In the genomic region with DNA sequence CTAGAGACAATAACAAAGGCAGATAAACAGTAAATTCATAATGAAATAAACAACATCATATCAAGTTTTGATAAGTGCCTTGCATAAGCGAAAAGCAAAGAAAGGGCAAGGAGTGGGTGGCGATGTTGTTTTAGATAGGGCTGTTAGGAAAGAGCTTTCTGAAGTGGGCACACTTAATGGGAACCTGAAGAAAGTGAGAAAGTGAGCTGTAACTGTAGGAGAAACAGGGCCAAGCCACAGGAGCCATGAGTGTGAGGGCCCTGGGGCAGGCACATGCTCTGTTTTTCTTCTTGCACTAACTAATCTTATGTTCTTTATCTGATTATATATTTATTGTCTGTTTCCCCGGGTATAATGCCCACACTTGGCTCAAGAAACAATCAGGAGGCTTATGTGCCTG, we compare ENCODE assay signal across 1 cellular context.
TF ChIP-seq lines count a peak whose summit lies in the region.

No MANE protein-coding gene starts in this region.

TF ChIP-seq in IMR-90, 13 proteins besides CTCF, POLR2A, EP300 and RAD21:
- TF ChIP-seq BHLHE40 (IDR thresholded peaks at IDR 0.05; ENCODE audit: low read depth, low read length) (no peak), MAZ (IDR thresholded peaks at IDR 0.05; ENCODE audit: borderline replicate concordance, low read depth, low read length) (no peak), MAFK (IDR thresholded peaks at IDR 0.05; ENCODE audit: low read depth, low read length) (no peak), CHD1 (IDR thresholded peaks at IDR 0.05; ENCODE audit: low read depth, low read length) (no peak)
- TF ChIP-seq, protein P1, sequence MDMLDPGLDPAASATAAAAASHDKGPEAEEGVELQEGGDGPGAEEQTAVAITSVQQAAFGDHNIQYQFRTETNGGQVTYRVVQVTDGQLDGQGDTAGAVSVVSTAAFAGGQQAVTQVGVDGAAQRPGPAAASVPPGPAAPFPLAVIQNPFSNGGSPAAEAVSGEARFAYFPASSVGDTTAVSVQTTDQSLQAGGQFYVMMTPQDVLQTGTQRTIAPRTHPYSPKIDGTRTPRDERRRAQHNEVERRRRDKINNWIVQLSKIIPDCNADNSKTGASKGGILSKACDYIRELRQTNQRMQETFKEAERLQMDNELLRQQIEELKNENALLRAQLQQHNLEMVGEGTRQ (IDR thresholded peaks at IDR 0.05; ENCODE audit: low read depth, low read length) = no peak
TF ChIP-seq in IMR-90: peak in this region for 0.
